24 cellular contexts compared by ENCODE assay signal in genomic region chr6:114218831-114219230, GRCh38.
"Had no signal": no experiment of that assay in that cellular context is flagged by ENCODE, and none has a peak within 500 bp of the region (broad histone marks: within the 10 kb centered on the region; RNA-seq: fewer than 3 reads in every experiment).

No MANE protein-coding gene starts in this region.

- H3K27me3 Mint-ChIP-seq: effector memory CD8-positive, alpha-beta T cell; naive B cell; natural killer cell treated with Interleukin-12 subunit alpha and Interleukin-12 subunit beta and Interleukin-15 and Interleukin-18, amount 100 ng/mL, for 72 hours; stimulated activated memory B cell treated with anti-CD40 and anti-IgM and Interleukin-4, amounts not matched to agents 10 μg/mL and 1 μg/mL and 100 μg/mL, for 72 hours; type B pancreatic cell had no signal

- H3K9me3 Mint-ChIP-seq: neural crest cell; stimulated activated memory B cell treated with anti-CD40 and anti-IgM and Interleukin-4, amounts not matched to agents 10 μg/mL and 1 μg/mL and 100 μg/mL, for 72 hours had no signal

- H3K4me3 ChIP-seq: esophagus squamous epithelium, lower lobe of right lung, pancreas, skin epidermis, spleen, testis, tibial artery had no signal

- H3K27ac Mint-ChIP-seq: effector memory CD8-positive, alpha-beta T cell; naive B cell; natural killer cell treated with Interleukin-12 subunit alpha and Interleukin-12 subunit beta and Interleukin-15 and Interleukin-18, amount 100 ng/mL, for 72 hours; stimulated activated memory B cell treated with anti-CD40 and anti-IgM and Interleukin-4, amounts not matched to agents 10 μg/mL and 1 μg/mL and 100 μg/mL, for 72 hours; type B pancreatic cell had no signal

- H3K9me3 ChIP-seq: esophagus squamous epithelium, lower lobe of right lung, neutrophil, pancreas, spleen, testis, tibial artery had no signal

- H3K36me3 ChIP-seq: esophagus squamous epithelium, lower lobe of right lung, neutrophil, pancreas, spleen, tibial artery had no signal

- H3K4me3 Mint-ChIP-seq: effector memory CD8-positive, alpha-beta T cell; naive B cell; natural killer cell treated with Interleukin-12 subunit alpha and Interleukin-12 subunit beta and Interleukin-15 and Interleukin-18, amount 100 ng/mL, for 72 hours; neural crest cell; stimulated activated memory B cell treated with anti-CD40 and anti-IgM and Interleukin-4, amounts not matched to agents 10 μg/mL and 1 μg/mL and 100 μg/mL, for 72 hours; type B pancreatic cell had no signal

- H3K4me1 Mint-ChIP-seq: naive B cell; neural crest cell; stimulated activated memory B cell treated with anti-CD40 and anti-IgM and Interleukin-4, amounts not matched to agents 10 μg/mL and 1 μg/mL and 100 μg/mL, for 72 hours had no signal

- DNase-seq: cortex of kidney; effector memory CD8-positive, alpha-beta T cell; erythroblast; esophagus squamous epithelium; foreskin melanocyte; left ventricle myocardium superior; lower lobe of right lung; naive B cell; pancreas; spleen; stimulated activated CD4-positive, alpha-beta T cell treated with anti-CD3 and anti-CD28 coated beads, Interleukin-4, amount 100 ng/mL, for 4 hours; stimulated activated naive CD8-positive, alpha-beta T cell treated with anti-CD3 and anti-CD28 coated beads, Interleukin-15, Interleukin-2, amounts not matched to agents 100 U/mL and 50 U/mL, for 24 hours; substantia nigra; testis; tibial artery had no signal

- FAIRE-seq: endometrium, keratinocyte, pancreas had no signal

- ATAC-seq: effector memory CD8-positive, alpha-beta T cell; left ventricle myocardium superior; lower lobe of right lung; natural killer cell treated with Interleukin-12 subunit alpha and Interleukin-12 subunit beta and Interleukin-15 and Interleukin-18, amount 100 ng/mL, for 72 hours; pancreas; sciatic nerve; stimulated activated memory B cell treated with anti-CD40 and anti-IgM and Interleukin-4, amounts not matched to agents 10 μg/mL and 1 μg/mL and 100 μg/mL, for 72 hours; stimulated activated naive CD8-positive, alpha-beta T cell treated with anti-CD3 and anti-CD28 coated beads, Interleukin-15, Interleukin-2, amounts not matched to agents 100 U/mL and 50 U/mL, for 24 hours had no signal

- H3K27ac ChIP-seq: esophagus squamous epithelium, lower lobe of right lung, neutrophil, pancreas, skin epidermis, spleen, testis, tibial artery had no signal

- H3K4me1 ChIP-seq: esophagus squamous epithelium, lower lobe of right lung, pancreas, spleen, testis, tibial artery had no signal

- H3K27me3 ChIP-seq: esophagus squamous epithelium, neutrophil, pancreas, spleen, testis, tibial artery had no signal

- H3K36me3 Mint-ChIP-seq: naive B cell; natural killer cell treated with Interleukin-12 subunit alpha and Interleukin-12 subunit beta and Interleukin-15 and Interleukin-18, amount 100 ng/mL, for 72 hours; stimulated activated memory B cell treated with anti-CD40 and anti-IgM and Interleukin-4, amounts not matched to agents 10 μg/mL and 1 μg/mL and 100 μg/mL, for 72 hours had no signal
